Comparison of ENCODE assay signal across 1 cellular context in genomic region chr11:76781861-76782500, GRCh38.
TF ChIP-seq lines count a peak whose summit lies in the region.

No MANE protein-coding gene starts in this region.

TF ChIP-seq in H1, 55 proteins besides CTCF, POLR2A, EP300 and RAD21 (continued from another document):
- TF ChIP-seq, protein P1, sequence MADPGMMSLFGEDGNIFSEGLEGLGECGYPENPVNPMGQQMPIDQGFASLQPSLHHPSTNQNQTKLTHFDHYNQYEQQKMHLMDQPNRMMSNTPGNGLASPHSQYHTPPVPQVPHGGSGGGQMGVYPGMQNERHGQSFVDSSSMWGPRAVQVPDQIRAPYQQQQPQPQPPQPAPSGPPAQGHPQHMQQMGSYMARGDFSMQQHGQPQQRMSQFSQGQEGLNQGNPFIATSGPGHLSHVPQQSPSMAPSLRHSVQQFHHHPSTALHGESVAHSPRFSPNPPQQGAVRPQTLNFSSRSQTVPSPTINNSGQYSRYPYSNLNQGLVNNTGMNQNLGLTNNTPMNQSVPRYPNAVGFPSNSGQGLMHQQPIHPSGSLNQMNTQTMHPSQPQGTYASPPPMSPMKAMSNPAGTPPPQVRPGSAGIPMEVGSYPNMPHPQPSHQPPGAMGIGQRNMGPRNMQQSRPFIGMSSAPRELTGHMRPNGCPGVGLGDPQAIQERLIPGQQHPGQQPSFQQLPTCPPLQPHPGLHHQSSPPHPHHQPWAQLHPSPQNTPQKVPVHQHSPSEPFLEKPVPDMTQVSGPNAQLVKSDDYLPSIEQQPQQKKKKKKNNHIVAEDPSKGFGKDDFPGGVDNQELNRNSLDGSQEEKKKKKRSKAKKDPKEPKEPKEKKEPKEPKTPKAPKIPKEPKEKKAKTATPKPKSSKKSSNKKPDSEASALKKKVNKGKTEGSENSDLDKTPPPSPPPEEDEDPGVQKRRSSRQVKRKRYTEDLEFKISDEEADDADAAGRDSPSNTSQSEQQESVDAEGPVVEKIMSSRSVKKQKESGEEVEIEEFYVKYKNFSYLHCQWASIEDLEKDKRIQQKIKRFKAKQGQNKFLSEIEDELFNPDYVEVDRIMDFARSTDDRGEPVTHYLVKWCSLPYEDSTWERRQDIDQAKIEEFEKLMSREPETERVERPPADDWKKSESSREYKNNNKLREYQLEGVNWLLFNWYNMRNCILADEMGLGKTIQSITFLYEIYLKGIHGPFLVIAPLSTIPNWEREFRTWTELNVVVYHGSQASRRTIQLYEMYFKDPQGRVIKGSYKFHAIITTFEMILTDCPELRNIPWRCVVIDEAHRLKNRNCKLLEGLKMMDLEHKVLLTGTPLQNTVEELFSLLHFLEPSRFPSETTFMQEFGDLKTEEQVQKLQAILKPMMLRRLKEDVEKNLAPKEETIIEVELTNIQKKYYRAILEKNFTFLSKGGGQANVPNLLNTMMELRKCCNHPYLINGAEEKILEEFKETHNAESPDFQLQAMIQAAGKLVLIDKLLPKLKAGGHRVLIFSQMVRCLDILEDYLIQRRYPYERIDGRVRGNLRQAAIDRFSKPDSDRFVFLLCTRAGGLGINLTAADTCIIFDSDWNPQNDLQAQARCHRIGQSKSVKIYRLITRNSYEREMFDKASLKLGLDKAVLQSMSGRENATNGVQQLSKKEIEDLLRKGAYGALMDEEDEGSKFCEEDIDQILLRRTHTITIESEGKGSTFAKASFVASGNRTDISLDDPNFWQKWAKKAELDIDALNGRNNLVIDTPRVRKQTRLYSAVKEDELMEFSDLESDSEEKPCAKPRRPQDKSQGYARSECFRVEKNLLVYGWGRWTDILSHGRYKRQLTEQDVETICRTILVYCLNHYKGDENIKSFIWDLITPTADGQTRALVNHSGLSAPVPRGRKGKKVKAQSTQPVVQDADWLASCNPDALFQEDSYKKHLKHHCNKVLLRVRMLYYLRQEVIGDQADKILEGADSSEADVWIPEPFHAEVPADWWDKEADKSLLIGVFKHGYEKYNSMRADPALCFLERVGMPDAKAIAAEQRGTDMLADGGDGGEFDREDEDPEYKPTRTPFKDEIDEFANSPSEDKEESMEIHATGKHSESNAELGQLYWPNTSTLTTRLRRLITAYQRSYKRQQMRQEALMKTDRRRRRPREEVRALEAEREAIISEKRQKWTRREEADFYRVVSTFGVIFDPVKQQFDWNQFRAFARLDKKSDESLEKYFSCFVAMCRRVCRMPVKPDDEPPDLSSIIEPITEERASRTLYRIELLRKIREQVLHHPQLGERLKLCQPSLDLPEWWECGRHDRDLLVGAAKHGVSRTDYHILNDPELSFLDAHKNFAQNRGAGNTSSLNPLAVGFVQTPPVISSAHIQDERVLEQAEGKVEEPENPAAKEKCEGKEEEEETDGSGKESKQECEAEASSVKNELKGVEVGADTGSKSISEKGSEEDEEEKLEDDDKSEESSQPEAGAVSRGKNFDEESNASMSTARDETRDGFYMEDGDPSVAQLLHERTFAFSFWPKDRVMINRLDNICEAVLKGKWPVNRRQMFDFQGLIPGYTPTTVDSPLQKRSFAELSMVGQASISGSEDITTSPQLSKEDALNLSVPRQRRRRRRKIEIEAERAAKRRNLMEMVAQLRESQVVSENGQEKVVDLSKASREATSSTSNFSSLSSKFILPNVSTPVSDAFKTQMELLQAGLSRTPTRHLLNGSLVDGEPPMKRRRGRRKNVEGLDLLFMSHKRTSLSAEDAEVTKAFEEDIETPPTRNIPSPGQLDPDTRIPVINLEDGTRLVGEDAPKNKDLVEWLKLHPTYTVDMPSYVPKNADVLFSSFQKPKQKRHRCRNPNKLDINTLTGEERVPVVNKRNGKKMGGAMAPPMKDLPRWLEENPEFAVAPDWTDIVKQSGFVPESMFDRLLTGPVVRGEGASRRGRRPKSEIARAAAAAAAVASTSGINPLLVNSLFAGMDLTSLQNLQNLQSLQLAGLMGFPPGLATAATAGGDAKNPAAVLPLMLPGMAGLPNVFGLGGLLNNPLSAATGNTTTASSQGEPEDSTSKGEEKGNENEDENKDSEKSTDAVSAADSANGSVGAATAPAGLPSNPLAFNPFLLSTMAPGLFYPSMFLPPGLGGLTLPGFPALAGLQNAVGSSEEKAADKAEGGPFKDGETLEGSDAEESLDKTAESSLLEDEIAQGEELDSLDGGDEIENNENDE (IDR thresholded peaks at IDR 0.05; ENCODE audit: insufficient replicate concordance, low read length): no peak
